8 cellular contexts compared by ENCODE assay signal in genomic region chr14:60165547-60165876, GRCh38. TPM values are rescaled to one million over a fixed set of nuclear protein-coding genes. Genes with fewer than 3 reads are reported as not detected.
A peak's percentile ranks its signal among the peaks of the same experiment; 100 is the strongest.
DNase-seq lines count a peak whose midpoint lies in the region; ATAC-seq and TF ChIP-seq lines count a peak whose summit lies in the region.

No MANE protein-coding gene starts in this region.

- DNase-seq in BE2C (no peak), PC-3 (no peak), esophagus squamous epithelium (lab: John Stamatoyannopoulos, UW) (no peak), sigmoid colon (no peak), KG1 (lab: John Stamatoyannopoulos, UW) (no peak), occipital lobe (lab: John Stamatoyannopoulos, UW) (no peak)
- no peak for DNase-seq in activated CD4-positive, alpha-beta T cell treated with anti-CD3 and anti-CD28 coated beads, Interleukin-2, amount 50 U/mL, for 4 hours

- peak overlapping the region; percentile 95 for H3K4me3 ChIP-seq in BE2C (ENCODE audit: low read depth, low read length)
- H3K4me3 ChIP-seq in PC-3 (ENCODE audit: low read length): peak overlapping the region; percentile 75
- peak overlapping the region; percentile 72 to 89 (median 82) for H3K4me3 ChIP-seq in esophagus squamous epithelium
- H3K4me3 ChIP-seq in sigmoid colon: peak overlapping the region; percentile 65 to 84 (median 77)

- no peaks in the 10 kb centered on the region for H3K27me3 ChIP-seq in BE2C
- no peaks in the 10 kb centered on the region for H3K27me3 ChIP-seq in PC-3 (ENCODE audit: low read length)
- H3K27me3 ChIP-seq in esophagus squamous epithelium: no peaks in the 10 kb centered on the region
- H3K27me3 ChIP-seq in sigmoid colon: no peaks in the 10 kb centered on the region

- H3K4me2 ChIP-seq in PC-3 (ENCODE audit: low read length): peak overlapping the region; percentile 82

- no TSS peak for BruUV-seq in PC-3 (replicated peaks; lab: Mats Ljungman, UMichigan)

- H3K79me2 ChIP-seq in PC-3 (ENCODE audit: low read length): peaks cover 37% of the 10 kb centered on the region

- peak overlapping the region; percentile 0; the same call in 1 of the 2 replicates for H3K27ac ChIP-seq in PC-3 (ENCODE audit: low read length)
- H3K27ac ChIP-seq in esophagus squamous epithelium: peak overlapping the region; percentile 91 to 97 (median 95)
- peak overlapping the region; percentile 86 to 97 (median 92) for H3K27ac ChIP-seq in sigmoid colon

- peak overlapping the region; percentile 84 for H2AFZ ChIP-seq in PC-3 (ENCODE audit: low read length)

- no peaks in the 10 kb centered on the region for H3F3A ChIP-seq in PC-3 (ENCODE audit: low read length, unreplicated experiment)

- ATAC-seq in GM21526 (IDR thresholded peaks at IDR 0.05; ENCODE audit: low FRiP score, unreplicated experiment): peak; percentile 4
- ATAC-seq in PC-3: no peak

- H3K36me3 ChIP-seq in BE2C (no peaks in the 10 kb centered on the region), PC-3 (ENCODE audit: low read depth, low read length) (no peaks in the 10 kb centered on the region), esophagus squamous epithelium (no peaks in the 10 kb centered on the region), sigmoid colon (no peaks in the 10 kb centered on the region)

- no peak; the same call in 1 of the 2 replicates for TF ChIP-seq CTCF in BE2C (IDR thresholded peaks at IDR 0.05; ENCODE audit: low read depth, low read length)
- TF ChIP-seq CTCF in PC-3 (conservative IDR thresholded peaks at IDR 0.05; ENCODE audit: low read depth, low read length): no peak
- peak in 1 of 6 experiments; percentile 27 for TF ChIP-seq CTCF in esophagus squamous epithelium (IDR thresholded peaks at IDR 0.05)
- peak in 1 of 4 experiments; percentile 33 for TF ChIP-seq CTCF in sigmoid colon (IDR thresholded peaks at IDR 0.05)

- H3K9me2 ChIP-seq in PC-3 (replicated peaks; ENCODE audit: low read length): no peaks in the 10 kb centered on the region

- POLR2A ChIA-PET in PC-3 (lab: Charles Lee; ENCODE audit: unreplicated experiment): interaction anchor here (0.6 to 1.0 kb wide), 4 partner anchors 73 to 681 kb away, joined by 3 to 6 read pairs (median 3); partner anchors contain the start of genes JKAMP, L3HYPDH and PCNX4

- H3K9ac ChIP-seq in PC-3 (ENCODE audit: low read length): peak overlapping the region; percentile 72

- no peak for TF ChIP-seq POLR2A in esophagus squamous epithelium (IDR thresholded peaks at IDR 0.05)
- no peak for TF ChIP-seq POLR2A in sigmoid colon (IDR thresholded peaks at IDR 0.05)

- H3K9me3 ChIP-seq in BE2C (no peaks in the 10 kb centered on the region), PC-3 (ENCODE audit: low read length) (no peaks in the 10 kb centered on the region), esophagus squamous epithelium (no peaks in the 10 kb centered on the region), sigmoid colon (no peaks in the 10 kb centered on the region)

- CTCF ChIA-PET in PC-3 (lab: Charles Lee): interaction anchor here (0.6 to 2.8 kb wide), 5 partner anchors 15 to 201 kb away, joined by 3 to 18 read pairs (median 6); no protein-coding TSS in a partner anchor

- intact Hi-C loops in PC-3 (cut with micrococcal nuclease) (loop anchor here (1.0 to 5.0 kb wide), 6 partner anchors 14 to 218 kb away; no protein-coding TSS in a partner anchor), esophagus squamous epithelium (cut with DNase I) (loop anchor here (10.0 kb wide), 1 partner anchor 71 kb away; the partner anchor contains the start of gene PCNX4), sigmoid colon (cut with DNase I) (loop anchor here (5.0 kb wide), 2 partner anchors 82 to 198 kb away; partner anchors contain the start of gene PPM1A)

- WGBS in esophagus squamous epithelium, 2 donors: 0 to 3% methylated on average over 4 of the region's 4 CpGs
- WGBS in sigmoid colon, 2 donors: 3 to 4% methylated on average over 4 of the region's 4 CpGs

- H4K20me1 ChIP-seq in PC-3 (ENCODE audit: low read length): no peaks in the 10 kb centered on the region

- TF ChIP-seq EP300 in sigmoid colon (IDR thresholded peaks at IDR 0.05): no peak

- H3K4me1 ChIP-seq in BE2C: no peaks in the 10 kb centered on the region; the same call in 1 of the 2 replicates
- peaks cover 32% of the 10 kb centered on the region for H3K4me1 ChIP-seq in PC-3 (ENCODE audit: insufficient read depth, low read length)
- H3K4me1 ChIP-seq in esophagus squamous epithelium: peaks cover 9 to 53% (median 18%) of the 10 kb centered on the region in 3 donors
- H3K4me1 ChIP-seq in sigmoid colon: peaks cover 0 to 25% (median 19%) of the 10 kb centered on the region in 4 donors

RNA-seq across cellular contexts. Expression of gene DHRS7, which starts 0.3 kb away (rescaled TPM):
- 104 TPM for polyA plus RNA-seq in BE2C (2012; ENCODE audit: insufficient read depth, insufficient read length, low read depth)
- 236 and 266 TPM in 2 replicates for total RNA-seq in PC-3 (2014; rRNA removed)
- total RNA-seq in esophagus squamous epithelium: 10 to 100 TPM; 43.1 to 82.0 (median 60.1) TPM
- 10 to 100 TPM; 43.7 to 70.9 (median 59.7) TPM for total RNA-seq in sigmoid colon
- polyA plus RNA-seq in sigmoid colon: 10 to 100 TPM; 18.0 to 49.2 (median 22.7) TPM
- total RNA-seq in occipital lobe: 47.4 TPM

Comparison
In these comparisons a context has a peak if more than half of its experiments do, and no peak if none do; other contexts are left out.
1. H3K27ac ChIP-seq: peak in every context shown above with its lines; median percentile 95 in esophagus squamous epithelium; 92 in sigmoid colon; 0 in PC-3.